In genomic region chr17:38464251-38464722, GRCh38 we compare ENCODE assay signal across 1 cellular context.
TF ChIP-seq lines count a peak whose summit lies in the region.

No MANE protein-coding gene starts in this region.

TF ChIP-seq in K562, 482 proteins besides CTCF, POLR2A, EP300 and RAD21 (continued from another document):
- TF ChIP-seq, protein P1, sequence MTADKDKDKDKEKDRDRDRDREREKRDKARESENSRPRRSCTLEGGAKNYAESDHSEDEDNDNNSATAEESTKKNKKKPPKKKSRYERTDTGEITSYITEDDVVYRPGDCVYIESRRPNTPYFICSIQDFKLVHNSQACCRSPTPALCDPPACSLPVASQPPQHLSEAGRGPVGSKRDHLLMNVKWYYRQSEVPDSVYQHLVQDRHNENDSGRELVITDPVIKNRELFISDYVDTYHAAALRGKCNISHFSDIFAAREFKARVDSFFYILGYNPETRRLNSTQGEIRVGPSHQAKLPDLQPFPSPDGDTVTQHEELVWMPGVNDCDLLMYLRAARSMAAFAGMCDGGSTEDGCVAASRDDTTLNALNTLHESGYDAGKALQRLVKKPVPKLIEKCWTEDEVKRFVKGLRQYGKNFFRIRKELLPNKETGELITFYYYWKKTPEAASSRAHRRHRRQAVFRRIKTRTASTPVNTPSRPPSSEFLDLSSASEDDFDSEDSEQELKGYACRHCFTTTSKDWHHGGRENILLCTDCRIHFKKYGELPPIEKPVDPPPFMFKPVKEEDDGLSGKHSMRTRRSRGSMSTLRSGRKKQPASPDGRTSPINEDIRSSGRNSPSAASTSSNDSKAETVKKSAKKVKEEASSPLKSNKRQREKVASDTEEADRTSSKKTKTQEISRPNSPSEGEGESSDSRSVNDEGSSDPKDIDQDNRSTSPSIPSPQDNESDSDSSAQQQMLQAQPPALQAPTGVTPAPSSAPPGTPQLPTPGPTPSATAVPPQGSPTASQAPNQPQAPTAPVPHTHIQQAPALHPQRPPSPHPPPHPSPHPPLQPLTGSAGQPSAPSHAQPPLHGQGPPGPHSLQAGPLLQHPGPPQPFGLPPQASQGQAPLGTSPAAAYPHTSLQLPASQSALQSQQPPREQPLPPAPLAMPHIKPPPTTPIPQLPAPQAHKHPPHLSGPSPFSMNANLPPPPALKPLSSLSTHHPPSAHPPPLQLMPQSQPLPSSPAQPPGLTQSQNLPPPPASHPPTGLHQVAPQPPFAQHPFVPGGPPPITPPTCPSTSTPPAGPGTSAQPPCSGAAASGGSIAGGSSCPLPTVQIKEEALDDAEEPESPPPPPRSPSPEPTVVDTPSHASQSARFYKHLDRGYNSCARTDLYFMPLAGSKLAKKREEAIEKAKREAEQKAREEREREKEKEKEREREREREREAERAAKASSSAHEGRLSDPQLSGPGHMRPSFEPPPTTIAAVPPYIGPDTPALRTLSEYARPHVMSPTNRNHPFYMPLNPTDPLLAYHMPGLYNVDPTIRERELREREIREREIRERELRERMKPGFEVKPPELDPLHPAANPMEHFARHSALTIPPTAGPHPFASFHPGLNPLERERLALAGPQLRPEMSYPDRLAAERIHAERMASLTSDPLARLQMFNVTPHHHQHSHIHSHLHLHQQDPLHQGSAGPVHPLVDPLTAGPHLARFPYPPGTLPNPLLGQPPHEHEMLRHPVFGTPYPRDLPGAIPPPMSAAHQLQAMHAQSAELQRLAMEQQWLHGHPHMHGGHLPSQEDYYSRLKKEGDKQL (CRISPR knock-in tag; IDR thresholded peaks at IDR 0.05; ENCODE audit: borderline replicate concordance) = 0 out of 2 replicates have a peak, but pooled peaks have one; percentile 32
